In the genomic region with DNA sequence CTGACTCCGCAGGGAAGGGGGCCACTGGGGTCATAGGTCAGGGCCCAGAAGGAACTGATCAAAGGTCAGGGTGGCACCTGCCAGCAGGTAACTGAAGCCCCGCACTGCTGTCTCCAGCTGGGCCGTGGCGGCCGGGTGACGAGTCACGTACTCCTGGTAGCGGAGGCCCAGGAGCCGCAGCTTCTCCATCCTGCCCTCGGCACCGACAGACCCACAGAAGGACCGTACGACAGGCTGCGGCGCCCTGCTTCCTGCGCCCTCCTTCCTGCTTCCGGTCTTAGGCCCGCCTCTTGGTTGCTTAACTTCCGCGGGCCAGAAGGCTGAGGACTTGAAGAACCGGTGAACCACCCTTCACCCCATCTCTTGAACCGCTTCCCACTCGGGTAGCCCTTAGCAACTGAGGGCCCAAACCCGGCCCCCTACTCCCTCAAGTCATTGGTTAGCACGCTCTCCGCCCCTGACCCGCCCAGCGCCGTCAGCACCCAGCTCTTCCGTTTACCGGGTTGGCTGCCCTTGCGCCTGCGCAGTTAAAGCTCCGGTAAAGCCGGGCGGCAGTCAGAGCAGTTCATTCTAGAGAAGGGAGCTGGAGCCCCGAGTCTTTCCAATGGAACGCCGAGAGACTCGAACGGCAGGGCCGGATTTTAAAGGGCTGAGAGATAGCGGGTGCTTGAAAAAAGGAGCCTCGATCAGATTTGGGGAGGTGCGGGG, we compare ENCODE assay signal across 1 cellular context.
TF ChIP-seq lines count a peak whose summit lies in the region.

Gene PEX16, minus strand, starts transcription at position 255 of the 708 bp plus-strand sequence. Its CDS starts 66 bp downstream, at position 189.

TF ChIP-seq in K562, 482 proteins besides CTCF, POLR2A, EP300 and RAD21 (continued from another document and continues in another):
- no peak for TF ChIP-seq RHOXF2B (CRISPR knock-in tag; conservative IDR thresholded peaks at IDR 0.05)
- TF ChIP-seq ZNF274 (IDR thresholded peaks at IDR 0.05; ENCODE audit: borderline replicate concordance, low read depth, low read length), result no peak
- TF ChIP-seq KDM2B (CRISPR knock-in tag; IDR thresholded peaks at IDR 0.05), result no peak
- TF ChIP-seq ETS1 (conservative IDR thresholded peaks at IDR 0.05; ENCODE audit: control insufficient read depth, low read depth, low read length), result no peak; the same call in none of the 2 replicates
- TF ChIP-seq, protein P1, sequence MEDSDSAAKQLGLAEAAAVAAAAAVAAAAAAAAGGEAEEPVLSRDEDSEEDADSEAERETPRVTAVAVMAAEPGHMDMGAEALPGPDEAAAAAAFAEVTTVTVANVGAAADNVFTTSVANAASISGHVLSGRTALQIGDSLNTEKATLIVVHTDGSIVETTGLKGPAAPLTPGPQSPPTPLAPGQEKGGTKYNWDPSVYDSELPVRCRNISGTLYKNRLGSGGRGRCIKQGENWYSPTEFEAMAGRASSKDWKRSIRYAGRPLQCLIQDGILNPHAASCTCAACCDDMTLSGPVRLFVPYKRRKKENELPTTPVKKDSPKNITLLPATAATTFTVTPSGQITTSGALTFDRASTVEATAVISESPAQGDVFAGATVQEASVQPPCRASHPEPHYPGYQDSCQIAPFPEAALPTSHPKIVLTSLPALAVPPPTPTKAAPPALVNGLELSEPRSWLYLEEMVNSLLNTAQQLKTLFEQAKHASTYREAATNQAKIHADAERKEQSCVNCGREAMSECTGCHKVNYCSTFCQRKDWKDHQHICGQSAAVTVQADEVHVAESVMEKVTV (CRISPR knock-in tag; IDR thresholded peaks at IDR 0.05), result no peak
- TF ChIP-seq ZNF324 (CRISPR knock-in tag; IDR thresholded peaks at IDR 0.05), result no peak
- no peak for TF ChIP-seq PATZ1 (CRISPR knock-in tag; IDR thresholded peaks at IDR 0.05; ENCODE audit: borderline replicate concordance)
- TF ChIP-seq NFRKB (IDR thresholded peaks at IDR 0.05; ENCODE audit: low read depth), result no peak
- no peak for TF ChIP-seq SETDB1 (IDR thresholded peaks at IDR 0.05; ENCODE audit: low read length)
- TF ChIP-seq ETV6 (IDR thresholded peaks at IDR 0.05; ENCODE audit: borderline replicate concordance in 1 of 2, low read depth in 2 of 2, low read length in 1 of 2), result no peak
- TF ChIP-seq ETV6 (CRISPR knock-in tag; IDR thresholded peaks at IDR 0.05; ENCODE audit: borderline replicate concordance), result no peak
- TF ChIP-seq, protein P2, sequence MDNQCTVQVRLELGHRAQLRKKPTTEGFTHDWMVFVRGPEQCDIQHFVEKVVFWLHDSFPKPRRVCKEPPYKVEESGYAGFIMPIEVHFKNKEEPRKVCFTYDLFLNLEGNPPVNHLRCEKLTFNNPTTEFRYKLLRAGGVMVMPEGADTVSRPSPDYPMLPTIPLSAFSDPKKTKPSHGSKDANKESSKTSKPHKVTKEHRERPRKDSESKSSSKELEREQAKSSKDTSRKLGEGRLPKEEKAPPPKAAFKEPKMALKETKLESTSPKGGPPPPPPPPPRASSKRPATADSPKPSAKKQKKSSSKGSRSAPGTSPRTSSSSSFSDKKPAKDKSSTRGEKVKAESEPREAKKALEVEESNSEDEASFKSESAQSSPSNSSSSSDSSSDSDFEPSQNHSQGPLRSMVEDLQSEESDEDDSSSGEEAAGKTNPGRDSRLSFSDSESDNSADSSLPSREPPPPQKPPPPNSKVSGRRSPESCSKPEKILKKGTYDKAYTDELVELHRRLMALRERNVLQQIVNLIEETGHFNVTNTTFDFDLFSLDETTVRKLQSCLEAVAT (IDR thresholded peaks at IDR 0.05), result peak in 1 of 2 experiments; percentile 100; a peak in 2 of 4 replicates
- no peak for TF ChIP-seq GTF2A2 (tag; IDR thresholded peaks at IDR 0.05)
- TF ChIP-seq SRSF1 (IDR thresholded peaks at IDR 0.05; ENCODE audit: low read depth, low read length), result no peak
- TF ChIP-seq, protein P3, sequence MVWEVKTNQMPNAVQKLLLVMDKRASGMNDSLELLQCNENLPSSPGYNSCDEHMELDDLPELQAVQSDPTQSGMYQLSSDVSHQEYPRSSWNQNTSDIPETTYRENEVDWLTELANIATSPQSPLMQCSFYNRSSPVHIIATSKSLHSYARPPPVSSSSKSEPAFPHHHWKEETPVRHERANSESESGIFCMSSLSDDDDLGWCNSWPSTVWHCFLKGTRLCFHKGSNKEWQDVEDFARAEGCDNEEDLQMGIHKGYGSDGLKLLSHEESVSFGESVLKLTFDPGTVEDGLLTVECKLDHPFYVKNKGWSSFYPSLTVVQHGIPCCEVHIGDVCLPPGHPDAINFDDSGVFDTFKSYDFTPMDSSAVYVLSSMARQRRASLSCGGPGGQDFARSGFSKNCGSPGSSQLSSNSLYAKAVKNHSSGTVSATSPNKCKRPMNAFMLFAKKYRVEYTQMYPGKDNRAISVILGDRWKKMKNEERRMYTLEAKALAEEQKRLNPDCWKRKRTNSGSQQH (CRISPR knock-in tag; IDR thresholded peaks at IDR 0.05), result no peak
- no peak for TF ChIP-seq BRF2 (IDR thresholded peaks at IDR 0.05; ENCODE audit: borderline replicate concordance, insufficient read depth, insufficient read length)
- peak; percentile 83 for TF ChIP-seq RBFOX2 (IDR thresholded peaks at IDR 0.05; ENCODE audit: low read depth, low read length)
- TF ChIP-seq CEBPB (tag; IDR thresholded peaks at IDR 0.05), result peak; percentile 99
- no peak for TF ChIP-seq ZC3H11A (IDR thresholded peaks at IDR 0.05; ENCODE audit: low read depth, low read length)
- no peak for TF ChIP-seq ZNF778 (CRISPR knock-in tag; IDR thresholded peaks at IDR 0.05)
- TF ChIP-seq ZNF12 (CRISPR knock-in tag; IDR thresholded peaks at IDR 0.05), result no peak
- TF ChIP-seq NFIX (CRISPR knock-in tag; IDR thresholded peaks at IDR 0.05; ENCODE audit: low read depth), result no peak
- TF ChIP-seq, protein P4, sequence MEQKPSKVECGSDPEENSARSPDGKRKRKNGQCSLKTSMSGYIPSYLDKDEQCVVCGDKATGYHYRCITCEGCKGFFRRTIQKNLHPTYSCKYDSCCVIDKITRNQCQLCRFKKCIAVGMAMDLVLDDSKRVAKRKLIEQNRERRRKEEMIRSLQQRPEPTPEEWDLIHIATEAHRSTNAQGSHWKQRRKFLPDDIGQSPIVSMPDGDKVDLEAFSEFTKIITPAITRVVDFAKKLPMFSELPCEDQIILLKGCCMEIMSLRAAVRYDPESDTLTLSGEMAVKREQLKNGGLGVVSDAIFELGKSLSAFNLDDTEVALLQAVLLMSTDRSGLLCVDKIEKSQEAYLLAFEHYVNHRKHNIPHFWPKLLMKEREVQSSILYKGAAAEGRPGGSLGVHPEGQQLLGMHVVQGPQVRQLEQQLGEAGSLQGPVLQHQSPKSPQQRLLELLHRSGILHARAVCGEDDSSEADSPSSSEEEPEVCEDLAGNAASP (IDR thresholded peaks at IDR 0.05), result no peak
- TF ChIP-seq HDAC1 (IDR thresholded peaks at IDR 0.05), result peak in 1 of 2 experiments; percentile 90; a peak in 2 of 4 replicates
- TF ChIP-seq, protein P5, sequence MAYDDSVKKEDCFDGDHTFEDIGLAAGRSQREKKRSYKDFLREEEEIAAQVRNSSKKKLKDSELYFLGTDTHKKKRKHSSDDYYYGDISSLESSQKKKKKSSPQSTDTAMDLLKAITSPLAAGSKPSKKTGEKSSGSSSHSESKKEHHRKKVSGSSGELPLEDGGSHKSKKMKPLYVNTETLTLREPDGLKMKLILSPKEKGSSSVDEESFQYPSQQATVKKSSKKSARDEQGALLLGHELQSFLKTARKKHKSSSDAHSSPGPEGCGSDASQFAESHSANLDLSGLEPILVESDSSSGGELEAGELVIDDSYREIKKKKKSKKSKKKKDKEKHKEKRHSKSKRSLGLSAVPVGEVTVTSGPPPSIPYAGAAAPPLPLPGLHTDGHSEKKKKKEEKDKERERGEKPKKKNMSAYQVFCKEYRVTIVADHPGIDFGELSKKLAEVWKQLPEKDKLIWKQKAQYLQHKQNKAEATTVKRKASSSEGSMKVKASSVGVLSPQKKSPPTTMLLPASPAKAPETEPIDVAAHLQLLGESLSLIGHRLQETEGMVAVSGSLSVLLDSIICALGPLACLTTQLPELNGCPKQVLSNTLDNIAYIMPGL (CRISPR knock-in tag; IDR thresholded peaks at IDR 0.05), result peak; percentile 31; the same call in 1 of the 2 replicates
- TF ChIP-seq ILK (tag; IDR thresholded peaks at IDR 0.05; ENCODE audit: borderline replicate concordance, low read depth), result no peak
- no peak for TF ChIP-seq CBX5 (IDR thresholded peaks at IDR 0.05; ENCODE audit: borderline replicate concordance, low read depth)
- TF ChIP-seq SMARCA4 (IDR thresholded peaks at IDR 0.05), result no peak
- no peak for TF ChIP-seq ZNF174 (CRISPR knock-in tag; IDR thresholded peaks at IDR 0.05)
- peak; percentile 68; the same call in 1 of the 2 replicates for TF ChIP-seq MBD2 (IDR thresholded peaks at IDR 0.05; ENCODE audit: borderline replicate concordance, low read depth)
- TF ChIP-seq DDX20 (tag; IDR thresholded peaks at IDR 0.05; ENCODE audit: low read depth), result no peak
- TF ChIP-seq NCOA6 (IDR thresholded peaks at IDR 0.05), result no peak
- no peak for TF ChIP-seq PCBP1 (IDR thresholded peaks at IDR 0.05; ENCODE audit: low read depth, low read length, poor library complexity, severe bottlenecking)
- no peak for TF ChIP-seq NFE2 (IDR thresholded peaks at IDR 0.05; ENCODE audit: low read depth)
- no peak for TF ChIP-seq ZNF717 (CRISPR knock-in tag; IDR thresholded peaks at IDR 0.05)
- peak; percentile 86 for TF ChIP-seq L3MBTL2 (IDR thresholded peaks at IDR 0.05)
- TF ChIP-seq NR2F6 (CRISPR knock-in tag; IDR thresholded peaks at IDR 0.05), result no peak
- TF ChIP-seq NR4A1 (CRISPR knock-in tag; IDR thresholded peaks at IDR 0.05), result no peak
- TF ChIP-seq NR4A1 (tag; IDR thresholded peaks at IDR 0.05), result no peak
- peak; percentile 86 for TF ChIP-seq C11orf30 (IDR thresholded peaks at IDR 0.05; ENCODE audit: low read depth)
- TF ChIP-seq ZKSCAN8 (CRISPR knock-in tag; IDR thresholded peaks at IDR 0.05), result no peak
- no peak for TF ChIP-seq ZNF311 (CRISPR knock-in tag; IDR thresholded peaks at IDR 0.05)
- TF ChIP-seq SIRT6 (IDR thresholded peaks at IDR 0.05; ENCODE audit: low read depth, low read length), result no peak
- no peak for TF ChIP-seq ZNF586 (CRISPR knock-in tag; conservative IDR thresholded peaks at IDR 0.05)
- TF ChIP-seq MCM2 (IDR thresholded peaks at IDR 0.05; ENCODE audit: low read depth), result no peak
- no peak for TF ChIP-seq ATF1 (CRISPR knock-in tag; IDR thresholded peaks at IDR 0.05)
- peak; percentile 78 for TF ChIP-seq ATF1 (tag; IDR thresholded peaks at IDR 0.05)
- no peak for TF ChIP-seq CHD4 (IDR thresholded peaks at IDR 0.05; ENCODE audit: insufficient read depth, insufficient replicate concordance, low read depth, low read length, poor library complexity, severe bottlenecking)
- TF ChIP-seq ZNF644 (tag; IDR thresholded peaks at IDR 0.05; ENCODE audit: low read depth), result no peak
- no peak for TF ChIP-seq TAL1 (IDR thresholded peaks at IDR 0.05)
- no peak for TF ChIP-seq ZNF143 (CRISPR knock-in tag; IDR thresholded peaks at IDR 0.05)
- no peak for TF ChIP-seq TEAD2 (tag; IDR thresholded peaks at IDR 0.05)
- TF ChIP-seq CSDE1 (IDR thresholded peaks at IDR 0.05), result no peak
- no peak for TF ChIP-seq NFYB (IDR thresholded peaks at IDR 0.05; ENCODE audit: extremely low read depth, insufficient read length)
- TF ChIP-seq, protein P6, sequence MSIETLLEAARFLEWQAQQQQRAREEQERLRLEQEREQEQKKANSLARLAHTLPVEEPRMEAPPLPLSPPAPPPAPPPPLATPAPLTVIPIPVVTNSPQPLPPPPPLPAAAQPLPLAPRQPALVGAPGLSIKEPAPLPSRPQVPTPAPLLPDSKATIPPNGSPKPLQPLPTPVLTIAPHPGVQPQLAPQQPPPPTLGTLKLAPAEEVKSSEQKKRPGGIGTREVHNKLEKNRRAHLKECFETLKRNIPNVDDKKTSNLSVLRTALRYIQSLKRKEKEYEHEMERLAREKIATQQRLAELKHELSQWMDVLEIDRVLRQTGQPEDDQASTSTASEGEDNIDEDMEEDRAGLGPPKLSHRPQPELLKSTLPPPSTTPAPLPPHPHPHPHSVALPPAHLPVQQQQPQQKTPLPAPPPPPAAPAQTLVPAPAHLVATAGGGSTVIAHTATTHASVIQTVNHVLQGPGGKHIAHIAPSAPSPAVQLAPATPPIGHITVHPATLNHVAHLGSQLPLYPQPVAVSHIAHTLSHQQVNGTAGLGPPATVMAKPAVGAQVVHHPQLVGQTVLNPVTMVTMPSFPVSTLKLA (conservative IDR thresholded peaks at IDR 0.05), result peak; percentile 58 to 73; a peak in 3 of 4 replicates
- peak; percentile 63 for TF ChIP-seq RBBP5 (IDR thresholded peaks at IDR 0.05; ENCODE audit: borderline replicate concordance, insufficient read depth, low read length, poor library complexity, severe bottlenecking)
- no peak for TF ChIP-seq ZNF41 (CRISPR knock-in tag; conservative IDR thresholded peaks at IDR 0.05)
